In genomic region chrX:153903238-153903980, GRCh38 we compare ENCODE assay signal across 12 cellular contexts. TPM values are rescaled to one million over a fixed set of nuclear protein-coding genes. Genes with fewer than 3 reads are reported as not detected.
DNase-seq lines count a peak whose midpoint lies in the region; ATAC-seq and TF ChIP-seq lines count a peak whose summit lies in the region.
"Had no signal": no experiment of that assay in that cellular context is flagged by ENCODE, and none has a peak within 500 bp of the region (broad histone marks: within the 10 kb centered on the region; RNA-seq: fewer than 3 reads in every experiment).

No MANE protein-coding gene starts in this region.

- peak overlapping the region; percentile 44 for H3K9ac ChIP-seq in neuronal stem cell (ENCODE audit: low read depth, low read length, poor library complexity)

- peaks cover 8% of the 10 kb centered on the region for H3K27me3 Mint-ChIP-seq in endothelial cell (ENCODE audit: unreplicated experiment)

- H2AK5ac ChIP-seq in neuronal stem cell (ENCODE audit: low read depth, low read length): no peak overlapping the region

- no peaks in the 10 kb centered on the region for H3K79me2 ChIP-seq in OCI-LY7 (ENCODE audit: insufficient read depth, low read depth, low read length)
- H3K79me2 ChIP-seq in hepatocyte: no peaks in the 10 kb centered on the region

- no peaks in the 10 kb centered on the region for H4K20me1 ChIP-seq in OCI-LY7 (ENCODE audit: insufficient read depth, low read length)
- H4K20me1 ChIP-seq in hepatocyte (ENCODE audit: insufficient read depth, poor library complexity, severe bottlenecking): no peaks in the 10 kb centered on the region

- H2BK12ac ChIP-seq in neuronal stem cell (ENCODE audit: low read length): no peak overlapping the region

- no peaks in the 10 kb centered on the region for H3K9me3 Mint-ChIP-seq in endothelial cell (ENCODE audit: unreplicated experiment)

- H3K4me3 Mint-ChIP-seq in endothelial cell (ENCODE audit: unreplicated experiment): no peak overlapping the region

- H3K4me2 ChIP-seq in OCI-LY7 (ENCODE audit: low read length) (peak overlapping the region; percentile 42), neuronal stem cell (ENCODE audit: insufficient read depth, low read length, poor library complexity, severe bottlenecking) (no peak overlapping the region), hepatocyte (no peak overlapping the region)

- H3K36me3 ChIP-seq in OCI-LY7 (ENCODE audit: insufficient read depth, low read length) (no peaks in the 10 kb centered on the region), neuronal stem cell (replicated peaks in 1 of 2; ENCODE audit: control insufficient read depth in 2 of 2, insufficient read depth in 2 of 2, low read length in 2 of 2) (no peaks in the 10 kb centered on the region), hepatocyte (replicated peaks; ENCODE audit: insufficient read depth, low read depth) (no peaks in the 10 kb centered on the region)
- H3K36me3 ChIP-seq: cardiac muscle cell, SJSA1 had no signal

- DNase-seq in OCI-LY7 (ENCODE audit: low spot score) (peak; percentile 35), endothelial cell (ENCODE audit: low spot score) (no peak), neuronal stem cell (ENCODE audit: low spot score) (no peak), hepatocyte (ENCODE audit: low spot score) (no peak), NCI-H2107 (lab: John Stamatoyannopoulos, UW) (no peak)
- DNase-seq: NCI-H187 had no signal

- H3K23ac ChIP-seq in neuronal stem cell (ENCODE audit: low read depth, low read length, poor library complexity): no peak overlapping the region

- H3K9me3 ChIP-seq in OCI-LY7 (ENCODE audit: low read length) (no peaks in the 10 kb centered on the region), neuronal stem cell (replicated peaks in 1 of 2; ENCODE audit: control insufficient read depth in 2 of 2, insufficient read depth in 1 of 2, low read depth in 1 of 2, low read length in 2 of 2) (no peaks in the 10 kb centered on the region), hepatocyte (ENCODE audit: low read depth) (no peaks in the 10 kb centered on the region)
- H3K9me3 ChIP-seq: SJSA1 had no signal

- no peak overlapping the region for H3K14ac ChIP-seq in neuronal stem cell (ENCODE audit: low read length)

- ATAC-seq in HG02610 (IDR thresholded peaks at IDR 0.05; ENCODE audit: unreplicated experiment) (no peak), HG03460 (IDR thresholded peaks at IDR 0.05; ENCODE audit: unreplicated experiment) (no peak)

- H2AFZ ChIP-seq in OCI-LY7 (ENCODE audit: low read length): no peak overlapping the region; the same call in 1 of the 2 replicates
- H2AFZ ChIP-seq in neuronal stem cell (ENCODE audit: low read length): peak overlapping the region; percentile 21
- H2AFZ ChIP-seq in hepatocyte: no peak overlapping the region

- H3K79me1 ChIP-seq in neuronal stem cell (ENCODE audit: low read depth, low read length): no peaks in the 10 kb centered on the region

- H3K27ac ChIP-seq in OCI-LY7 (ENCODE audit: low read depth, low read length, poor library complexity, severe bottlenecking): peak overlapping the region; percentile 65
- H3K27ac ChIP-seq in neuronal stem cell (replicated peaks; ENCODE audit: low read length): no peak overlapping the region
- no peak overlapping the region for H3K27ac ChIP-seq in hepatocyte
- H3K27ac ChIP-seq: cardiac muscle cell, SJSA1 had no signal

- no peak overlapping the region for H4K91ac ChIP-seq in neuronal stem cell (ENCODE audit: low read depth, low read length, poor library complexity)

- H2BK5ac ChIP-seq in neuronal stem cell (ENCODE audit: low read length): peak overlapping the region; percentile 13

- TF ChIP-seq CTCF in OCI-LY7 (conservative IDR thresholded peaks at IDR 0.05; ENCODE audit: low read length) (no peak), endothelial cell (IDR thresholded peaks at IDR 0.05; ENCODE audit: unreplicated experiment) (no peak), hepatocyte (IDR thresholded peaks at IDR 0.05; ENCODE audit: poor library complexity) (no peak)

- H3K9me2 ChIP-seq in OCI-LY7 (ENCODE audit: insufficient read depth, low read length) (no peaks in the 10 kb centered on the region), hepatocyte (replicated peaks; ENCODE audit: insufficient read depth) (no peaks in the 10 kb centered on the region)

- intact Hi-C loops in OCI-LY7 (cut with micrococcal nuclease; ENCODE audit: unreplicated experiment): no loop called here

- POLR2A ChIA-PET in OCI-LY7 (lab: Charles Lee): no interaction called here

- BruUV-seq in OCI-LY7 (replicated peaks; lab: Mats Ljungman, UMichigan): no TSS peak

- peak; percentile 31 for TF ChIP-seq POLR2A in GM19193 (IDR thresholded peaks at IDR 0.05; ENCODE audit: extremely low read depth, insufficient read depth, insufficient read length)

- H3K18ac ChIP-seq in neuronal stem cell (ENCODE audit: low read length): no peak overlapping the region

- H3K4me3 ChIP-seq in OCI-LY7 (ENCODE audit: low read depth, low read length, poor library complexity, severe bottlenecking) (no peak overlapping the region), neuronal stem cell (ENCODE audit: low read length in 2 of 2) (no peak overlapping the region), hepatocyte (no peak overlapping the region)
- H3K4me3 ChIP-seq: cardiac muscle cell, SJSA1 had no signal

- peak overlapping the region; percentile 70 for H3K27ac Mint-ChIP-seq in endothelial cell (ENCODE audit: unreplicated experiment)

- no peak overlapping the region for H2BK120ac ChIP-seq in neuronal stem cell (ENCODE audit: low read depth, low read length)

- H3K4me1 Mint-ChIP-seq in endothelial cell (ENCODE audit: unreplicated experiment): peaks cover 27% of the 10 kb centered on the region

- no peak overlapping the region for H4K8ac ChIP-seq in neuronal stem cell (ENCODE audit: low read depth, low read length)

- no peak overlapping the region for H3K4ac ChIP-seq in neuronal stem cell (ENCODE audit: low read length)

- H3K27me3 ChIP-seq in neuronal stem cell (ENCODE audit: control insufficient read depth in 3 of 3, insufficient read depth in 3 of 3, low read depth in 1 of 3, low read length in 3 of 3) (peaks cover 0 to 42% (median 0%) of the 10 kb centered on the region in 3 experiments), hepatocyte (no peaks in the 10 kb centered on the region)
- H3K27me3 ChIP-seq: cardiac muscle cell, SJSA1 had no signal

- 100% methylated on average over 1 of the region's 18 CpGs; no CpG with 5 or more reads in 1 of the 2 donors for WGBS in neuronal stem cell (ENCODE audit: extremely low coverage in 2 of 2, insufficient read length in 2 of 2, insufficient replicate concordance in 1 of 2), 2 donors
- 87% methylated on average over 14 of the region's 18 CpGs for WGBS in hepatocyte (ENCODE audit: low lambda C conversion rate, missing lambda C conversion rate)

- no peak overlapping the region for H2BK15ac ChIP-seq in neuronal stem cell (ENCODE audit: low read length)

- H3K36me3 Mint-ChIP-seq in endothelial cell (ENCODE audit: low read depth, unreplicated experiment): no peaks in the 10 kb centered on the region

- peaks cover 43% of the 10 kb centered on the region for H3K4me1 ChIP-seq in OCI-LY7 (ENCODE audit: insufficient read depth, low read length, poor library complexity, severe bottlenecking)
- H3K4me1 ChIP-seq in neuronal stem cell (ENCODE audit: control insufficient read depth in 2 of 2, insufficient read depth in 1 of 2, low read depth in 1 of 2, low read length in 2 of 2): peaks cover 3 to 10% of the 10 kb centered on the region in 2 donors
- no peaks in the 10 kb centered on the region for H3K4me1 ChIP-seq in hepatocyte (ENCODE audit: insufficient read depth)

- CTCF ChIA-PET in OCI-LY7 (lab: Charles Lee; ENCODE audit: unreplicated experiment): no interaction called here

RNA-seq across cellular contexts. Expression of gene AVPR2, which starts 1.1 kb away (rescaled TPM):
- total RNA-seq in OCI-LY7 (2014; rRNA removed; shearing (Covaris generic)): 0.09 TPM in 1 of 2 replicates, not detected in the other
- total RNA-seq in OCI-LY7 (2022) (0.46 TPM in 1 of 2 replicates, not detected in the other), endothelial cell (ENCODE audit: unreplicated experiment) (0.77 TPM), hepatocyte (1.2 TPM in 1 of 2 replicates, not detected in the other)
- polyA plus RNA-seq in neuronal stem cell (2013, experiment 1 of 2): not detected
- polyA plus RNA-seq in neuronal stem cell (2013, experiment 2 of 2): not detected
- polyA plus RNA-seq in hepatocyte: not detected in 2 replicates
- total RNA-seq: cardiac muscle cell, glomerular endothelial cell, SJSA1 had no signal

RNA-seq across cellular contexts. Expression of gene L1CAM, which starts 17.4 kb away (rescaled TPM):
- total RNA-seq in OCI-LY7 (2014; rRNA removed; shearing (Covaris generic)): not detected in 2 replicates
- total RNA-seq in OCI-LY7 (2022): not detected in 2 replicates
- 0.31 TPM for total RNA-seq in endothelial cell (ENCODE audit: unreplicated experiment)
- polyA plus RNA-seq in neuronal stem cell (2013, experiment 1 of 2): 1.6 TPM
- 1.7 TPM for polyA plus RNA-seq in neuronal stem cell (2013, experiment 2 of 2)
- 0.12 and 0.33 TPM in 2 replicates for total RNA-seq in hepatocyte
- 0.40 and 0.69 TPM in 2 replicates for polyA plus RNA-seq in hepatocyte

RNA-seq across cellular contexts. Expression of gene ARHGAP4, which starts 22.7 kb away (rescaled TPM):
- total RNA-seq in OCI-LY7 (2014; rRNA removed; shearing (Covaris generic)): 126 and 127 TPM in 2 replicates
- total RNA-seq in OCI-LY7 (2022) (119 and 128 TPM in 2 replicates), endothelial cell (ENCODE audit: unreplicated experiment) (72.2 TPM), hepatocyte (3.3 and 6.4 TPM in 2 replicates)
- 5.4 TPM for polyA plus RNA-seq in neuronal stem cell (2013, experiment 1 of 2)
- polyA plus RNA-seq in neuronal stem cell (2013, experiment 2 of 2): 4.9 TPM
- 6.2 and 10.3 TPM in 2 replicates for polyA plus RNA-seq in hepatocyte

RNA-seq across cellular contexts. Expression of gene NAA10, which starts 31.4 kb away (rescaled TPM):
- total RNA-seq in OCI-LY7 (2014; rRNA removed; shearing (Covaris generic)): 77.5 and 82.7 TPM in 2 replicates
- total RNA-seq in OCI-LY7 (2022) (90.5 and 105 TPM in 2 replicates), endothelial cell (ENCODE audit: unreplicated experiment) (85.5 TPM), hepatocyte (74.0 and 83.5 TPM in 2 replicates)
- polyA plus RNA-seq in neuronal stem cell (2013, experiment 1 of 2): 94.9 TPM
- polyA plus RNA-seq in neuronal stem cell (2013, experiment 2 of 2): 91.4 TPM
- 118 and 134 TPM in 2 replicates for polyA plus RNA-seq in hepatocyte

RNA-seq across cellular contexts. Expression of gene RENBP, which starts 41.0 kb away (rescaled TPM):
- total RNA-seq in OCI-LY7 (2014; rRNA removed; shearing (Covaris generic)): 2.8 and 3.6 TPM in 2 replicates
- 6.2 and 6.8 TPM in 2 replicates for total RNA-seq in OCI-LY7 (2022)
- total RNA-seq in endothelial cell (ENCODE audit: unreplicated experiment): 19.3 TPM
- 4.8 TPM for polyA plus RNA-seq in neuronal stem cell (2013, experiment 1 of 2)
- 4.7 TPM for polyA plus RNA-seq in neuronal stem cell (2013, experiment 2 of 2)
- total RNA-seq in hepatocyte: 22.2 and 22.8 TPM in 2 replicates
- 5.8 and 13.2 TPM in 2 replicates for polyA plus RNA-seq in hepatocyte
